ENCODE assay signal across 22 cellular contexts in genomic region chr14:50750323-50750722, GRCh38.
"Had no signal": no experiment of that assay in that cellular context is flagged by ENCODE, and none has a peak within 500 bp of the region (broad histone marks: within the 10 kb centered on the region; RNA-seq: fewer than 3 reads in every experiment).

No MANE protein-coding gene starts in this region.

- H3K4me1 ChIP-seq: breast epithelium, gastrocnemius medialis, psoas muscle, testis had no signal

- H3K4me3 Mint-ChIP-seq: activated CD4-positive, alpha-beta memory T cell treated with anti-CD3 and anti-CD28 coated beads for 36 hours; mesothelial cell of epicardium; type B pancreatic cell had no signal

- H3K4me1 Mint-ChIP-seq: mesothelial cell of epicardium had no signal

- H3K4me3 ChIP-seq: breast epithelium, gastrocnemius medialis, lung, ovary, psoas muscle, testis had no signal

- ATAC-seq: esophagus mucosa, gastrocnemius medialis, left lobe of liver, psoas muscle, right cardiac atrium, SK-N-SH treated with all-trans-retinoic acid at 6 μM for 48 hours had no signal

- H3K27ac Mint-ChIP-seq: activated CD4-positive, alpha-beta memory T cell treated with anti-CD3 and anti-CD28 coated beads for 36 hours; mesothelial cell of epicardium; type B pancreatic cell had no signal

- H3K36me3 ChIP-seq: breast epithelium, ovary had no signal

- DNase-seq: activated CD4-positive, alpha-beta memory T cell treated with anti-CD3 and anti-CD28 coated beads for 36 hours; activated CD4-positive, CD25-positive, alpha-beta regulatory T cell treated with anti-CD3 and anti-CD28 coated beads, Interleukin-2, amount 50 U/mL, for 72 hours; activated CD8-positive, alpha-beta memory T cell treated with anti-CD3 and anti-CD28 coated beads, Interleukin-2, amount 50 U/mL, for 4 hours; activated naive CD4-positive, alpha-beta T cell; aorta; cerebellar nuclear complex; cortex of kidney; gastrocnemius medialis; head of caudate nucleus; ovary; psoas muscle; right cardiac atrium; stimulated activated CD4-positive, alpha-beta T cell treated with anti-CD3 and anti-CD28 coated beads, Interleukin-2, amount 100 ng/mL, for 24 hours; T-helper 9 cell; testis had no signal

- H3K27me3 ChIP-seq: breast epithelium, gastrocnemius medialis, ovary, testis had no signal

- H3K27me3 Mint-ChIP-seq: activated CD4-positive, alpha-beta memory T cell treated with anti-CD3 and anti-CD28 coated beads for 36 hours; type B pancreatic cell had no signal

- H3K9me3 Mint-ChIP-seq: activated CD4-positive, alpha-beta memory T cell treated with anti-CD3 and anti-CD28 coated beads for 36 hours; type B pancreatic cell had no signal

- H3K9me3 ChIP-seq: breast epithelium, gastrocnemius medialis, ovary, psoas muscle, testis had no signal

- H3K27ac ChIP-seq: breast epithelium, gastrocnemius medialis, ovary, psoas muscle, testis had no signal
